In the genomic region with DNA sequence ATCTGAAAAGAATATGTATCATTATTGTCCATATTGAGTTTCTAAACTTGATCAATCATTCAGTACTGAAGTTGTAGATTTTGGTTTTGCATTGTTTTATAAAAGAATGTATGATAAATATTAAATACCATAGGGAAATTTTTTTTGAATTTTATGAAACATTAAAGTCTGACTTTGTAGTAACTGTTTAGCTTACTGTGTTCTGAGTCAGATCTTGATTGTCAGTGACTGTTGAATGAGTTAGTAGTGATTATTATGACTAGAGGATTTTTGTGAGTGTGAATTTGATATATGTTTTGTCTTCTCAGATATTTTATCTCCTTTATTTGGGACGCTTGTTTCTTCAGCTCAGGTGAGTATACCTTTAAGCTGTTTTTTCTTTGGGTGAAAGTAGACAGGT, we compare ENCODE assay signal across 22 cellular contexts. TPM values are rescaled to one million over a fixed set of nuclear protein-coding genes. Genes with fewer than 3 reads are reported as not detected.
A peak's percentile ranks its signal among the peaks of the same experiment; 100 is the strongest.
DNase-seq lines count a peak whose midpoint lies in the region; ATAC-seq, FAIRE-seq and TF ChIP-seq lines count a peak whose summit lies in the region.
"Had no signal": no experiment of that assay in that cellular context is flagged by ENCODE, and none has a peak within 500 bp of the region (broad histone marks: within the 10 kb centered on the region; RNA-seq: fewer than 3 reads in every experiment).

No MANE protein-coding gene starts in this region.

- DNase-seq in activated naive CD8-positive, alpha-beta T cell treated with anti-CD3 and anti-CD28 coated beads for 36 hours, result no peak
- no peak for DNase-seq in foreskin keratinocyte
- DNase-seq in NCI-H446 (lab: John Stamatoyannopoulos, UW), result no peak
- DNase-seq in frontal cortex (ENCODE audit: low spot score in 2 of 2), result no peak
- DNase-seq: BE2C; DMS79; H9; KG1; NCI-H1092; NCI-H1436; NCI-H2029; NCI-H226; NCI-H524; NCI-H774; NK-92 treated with Interleukin-12 subunit alpha and Interleukin-12 subunit beta, amount 100 ng/mL, for 24 hours had no signal

- H3K27ac Mint-ChIP-seq in activated naive CD8-positive, alpha-beta T cell, result peak overlapping the region; percentile 41
- no peak overlapping the region for H3K27ac Mint-ChIP-seq in activated naive CD8-positive, alpha-beta T cell treated with anti-CD3 and anti-CD28 coated beads for 36 hours
- H3K27ac Mint-ChIP-seq: H9 had no signal

- FAIRE-seq in frontal cortex (lab: Jason Lieb, UNC), result no peak
- FAIRE-seq: HepG2 had no signal

- H3K27ac ChIP-seq in VCaP (peak overlapping the region; percentile 59), foreskin keratinocyte (no peak overlapping the region)
- H3K27ac ChIP-seq: HL-60 had no signal

- TF ChIP-seq CTCF in VCaP (conservative IDR thresholded peaks at IDR 0.05) (no peak), foreskin keratinocyte (conservative IDR thresholded peaks at IDR 0.05) (no peak)

- no peak overlapping the region for H3K4me3 Mint-ChIP-seq in activated naive CD8-positive, alpha-beta T cell
- no peak overlapping the region for H3K4me3 Mint-ChIP-seq in activated naive CD8-positive, alpha-beta T cell treated with anti-CD3 and anti-CD28 coated beads for 36 hours
- H3K4me3 Mint-ChIP-seq: H9 had no signal

- H3K4me1 ChIP-seq in foreskin keratinocyte, result no peaks in the 10 kb centered on the region

- H3K27me3 Mint-ChIP-seq in activated naive CD8-positive, alpha-beta T cell, result no peaks in the 10 kb centered on the region
- H3K27me3 Mint-ChIP-seq in activated naive CD8-positive, alpha-beta T cell treated with anti-CD3 and anti-CD28 coated beads for 36 hours, result no peaks in the 10 kb centered on the region

- H3K27me3 ChIP-seq in foreskin keratinocyte, result no peaks in the 10 kb centered on the region
- H3K27me3 ChIP-seq: BE2C had no signal

- H3K36me3 Mint-ChIP-seq in activated naive CD8-positive, alpha-beta T cell, result peaks cover 21% of the 10 kb centered on the region
- H3K36me3 Mint-ChIP-seq in activated naive CD8-positive, alpha-beta T cell treated with anti-CD3 and anti-CD28 coated beads for 36 hours, result peaks cover 59% of the 10 kb centered on the region

- peak; percentile 25 for ATAC-seq in foreskin keratinocyte
- ATAC-seq in HG03565 (IDR thresholded peaks at IDR 0.05; ENCODE audit: unreplicated experiment), result no peak
- ATAC-seq: HepG2, Panc1, SK-N-SH treated with all-trans-retinoic acid at 6 μM for 48 hours had no signal

- peaks cover 42% of the 10 kb centered on the region for H3K4me1 Mint-ChIP-seq in activated naive CD8-positive, alpha-beta T cell (ENCODE audit: low read depth)
- H3K4me1 Mint-ChIP-seq in activated naive CD8-positive, alpha-beta T cell treated with anti-CD3 and anti-CD28 coated beads for 36 hours, result peaks cover 37% of the 10 kb centered on the region

- no peaks in the 10 kb centered on the region for H3K9me3 Mint-ChIP-seq in activated naive CD8-positive, alpha-beta T cell (ENCODE audit: low read depth)
- peaks cover under 1% of the 10 kb centered on the region for H3K9me3 Mint-ChIP-seq in activated naive CD8-positive, alpha-beta T cell treated with anti-CD3 and anti-CD28 coated beads for 36 hours
- H3K9me3 Mint-ChIP-seq: H9 had no signal

RNA-seq across cellular contexts. Expression of gene TDP1, which starts 10.1 kb away (rescaled TPM):
- 10 to 100 TPM; 88.4 to 96.8 TPM for total RNA-seq in activated naive CD8-positive, alpha-beta T cell treated with anti-CD3 and anti-CD28 coated beads for 36 hours
- total RNA-seq in foreskin keratinocyte (26.8 and 27.2 TPM in 2 replicates), frontal cortex (37.1 TPM)
- polyA plus RNA-seq in foreskin keratinocyte, result 13.9 and 17.7 TPM in 2 replicates

RNA-seq across cellular contexts. Expression of gene EFCAB11, which starts 11.3 kb away (rescaled TPM):
- 1 to 10 TPM; 8.3 TPM for total RNA-seq in activated naive CD8-positive, alpha-beta T cell treated with anti-CD3 and anti-CD28 coated beads for 36 hours
- total RNA-seq in foreskin keratinocyte (12.5 and 14.0 TPM in 2 replicates), frontal cortex (5.3 TPM)
- 15.5 and 16.2 TPM in 2 replicates for polyA plus RNA-seq in foreskin keratinocyte
